8 cellular contexts compared by ENCODE assay signal in genomic region chr16:9123871-9124270, GRCh38. TPM values are rescaled to one million over a fixed set of nuclear protein-coding genes. Genes with fewer than 3 reads are reported as not detected.
A peak's percentile ranks its signal among the peaks of the same experiment; 100 is the strongest.
DNase-seq lines count a peak whose midpoint lies in the region; ATAC-seq and TF ChIP-seq lines count a peak whose summit lies in the region.

No MANE protein-coding gene starts in this region.

- peaks cover 71% of the 10 kb centered on the region for H3K4me1 Mint-ChIP-seq in activated naive CD8-positive, alpha-beta T cell treated with anti-CD3 and anti-CD28 coated beads, Interleukin-2, amount 50 U/mL, for 24 hours

- ATAC-seq in HG03196 (IDR thresholded peaks at IDR 0.05; ENCODE audit: unreplicated experiment) = peak; percentile 44
- no peak for ATAC-seq in activated naive CD8-positive, alpha-beta T cell treated with anti-CD3 and anti-CD28 coated beads, Interleukin-2, amount 50 U/mL, for 24 hours

- H3K9me3 ChIP-seq in BLaER1 = no peaks in the 10 kb centered on the region

- DNase-seq in activated naive CD8-positive, alpha-beta T cell treated with anti-CD3 and anti-CD28 coated beads, Interleukin-2, amount 50 U/mL, for 24 hours = peak; percentile 40
- DNase-seq in mucosa of gallbladder (ENCODE audit: low spot score) (peak; percentile 79), GM20000 (ENCODE audit: low spot score) (no peak), GM19238 (ENCODE audit: insufficient read length, low spot score) (no peak), T-helper 9 cell (no peak)
- no peak for DNase-seq in stimulated activated CD8-positive, alpha-beta memory T cell treated with anti-CD3 and anti-CD28 coated beads, Interleukin-4, amount 100 ng/mL, for 48 hours

- peaks cover 73% of the 10 kb centered on the region for H4K20me1 ChIP-seq in BLaER1

- H3K4me1 ChIP-seq in BLaER1 = peaks cover 76% of the 10 kb centered on the region

- peak overlapping the region; percentile 90 for H3K4me2 ChIP-seq in BLaER1

- no peak overlapping the region for H3K4me3 Mint-ChIP-seq in activated naive CD8-positive, alpha-beta T cell treated with anti-CD3 and anti-CD28 coated beads, Interleukin-2, amount 50 U/mL, for 24 hours

- no peaks in the 10 kb centered on the region for H3K27me3 Mint-ChIP-seq in activated naive CD8-positive, alpha-beta T cell treated with anti-CD3 and anti-CD28 coated beads, Interleukin-2, amount 50 U/mL, for 24 hours

- TF ChIP-seq CTCF in GM20000 (IDR thresholded peaks at IDR 0.05; ENCODE audit: extremely low read depth, missing control alignments) = no peak

- no peak overlapping the region for H3K27ac Mint-ChIP-seq in activated naive CD8-positive, alpha-beta T cell treated with anti-CD3 and anti-CD28 coated beads, Interleukin-2, amount 50 U/mL, for 24 hours

- no peak overlapping the region; the same call in 1 of the 2 replicates for H3K9ac ChIP-seq in BLaER1

- no peak overlapping the region for H3K4me3 ChIP-seq in BLaER1

- H3K27ac ChIP-seq in BLaER1 = peak overlapping the region; percentile 55

- no peaks in the 10 kb centered on the region for H3K9me3 Mint-ChIP-seq in activated naive CD8-positive, alpha-beta T cell treated with anti-CD3 and anti-CD28 coated beads, Interleukin-2, amount 50 U/mL, for 24 hours

- H3K36me3 ChIP-seq in BLaER1 = peaks cover 29% of the 10 kb centered on the region

- no peaks in the 10 kb centered on the region for H3K27me3 ChIP-seq in BLaER1

- peaks cover 25% of the 10 kb centered on the region for H3K36me3 Mint-ChIP-seq in activated naive CD8-positive, alpha-beta T cell treated with anti-CD3 and anti-CD28 coated beads, Interleukin-2, amount 50 U/mL, for 24 hours (ENCODE audit: low read depth)

RNA-seq across cellular contexts. Expression of gene HAPSTR1, which starts 32.4 kb away (rescaled TPM):
- total RNA-seq in mucosa of gallbladder = 55.2 TPM

Comparison
In these comparisons a context has a peak if more than half of its experiments do, and no peak if none do; other contexts are left out.
1. DNase-seq: peak in activated naive CD8-positive, alpha-beta T cell treated with anti-CD3 and anti-CD28 coated beads, Interleukin-2, amount 50 U/mL, for 24 hours (single experiment) and mucosa of gallbladder (single experiment); none in GM20000 (single experiment), GM19238 (single experiment), stimulated activated CD8-positive, alpha-beta memory T cell treated with anti-CD3 and anti-CD28 coated beads, Interleukin-4, amount 100 ng/mL, for 48 hours (single experiment) and T-helper 9 cell (single experiment).